ENCODE assay signal across 13 cellular contexts in genomic region chr18:48031641-48032040, GRCh38.
A peak's percentile ranks its signal among the peaks of the same experiment; 100 is the strongest.
DNase-seq lines count a peak whose midpoint lies in the region; ATAC-seq and TF ChIP-seq lines count a peak whose summit lies in the region.
"Had no signal": no experiment of that assay in that cellular context is flagged by ENCODE, and none has a peak within 500 bp of the region (broad histone marks: within the 10 kb centered on the region; RNA-seq: fewer than 3 reads in every experiment).

No MANE protein-coding gene starts in this region.

- 35% methylated on average over 3 of the region's 5 CpGs for WGBS in mammary epithelial cell (ENCODE audit: low coverage, missing lambda C conversion rate)
- 72 to 77% methylated on average over 5 of the region's 5 CpGs for WGBS in thyroid gland, 2 donors

- no peak overlapping the region for H3K9ac ChIP-seq in mammary epithelial cell (ENCODE audit: insufficient read depth, low read length)
- H3K9ac ChIP-seq: KMS-11 had no signal

- in situ Hi-C loops in mammary epithelial cell (cut with MboI; ENCODE audit: low sequenced_read_pairs in 2 of 2): loop anchor here (5.0 to 25.0 kb wide), 5 partner anchors 106 to 421 kb away; no protein-coding TSS in a partner anchor

- no peak for TF ChIP-seq POLR2A in breast epithelium (IDR thresholded peaks at IDR 0.05)
- no peak for TF ChIP-seq POLR2A in thyroid gland (IDR thresholded peaks at IDR 0.05)

- H3K79me2 ChIP-seq in mammary epithelial cell (ENCODE audit: insufficient read depth, low read length): no peaks in the 10 kb centered on the region

- H3K4me2 ChIP-seq in mammary epithelial cell (ENCODE audit: insufficient read depth, low read depth, low read length): no peak overlapping the region
- H3K4me2 ChIP-seq: KMS-11 had no signal

- ATAC-seq in lower lobe of right lung: no peak

- H4K20me1 ChIP-seq in mammary epithelial cell (ENCODE audit: insufficient read depth, low read length): no peaks in the 10 kb centered on the region

- no peaks in the 10 kb centered on the region for H3K27me3 Mint-ChIP-seq in chondrocyte (ENCODE audit: low read depth)
- H3K27me3 Mint-ChIP-seq: CD4-positive, CD25-positive, alpha-beta regulatory T cell had no signal

- H3K4me3 ChIP-seq in breast epithelium (no peak overlapping the region), mammary epithelial cell (replicated peaks in 1 of 3; ENCODE audit: insufficient read depth in 1 of 3, low read depth in 2 of 3, low read length in 3 of 3) (no peak overlapping the region), lower lobe of right lung (no peak overlapping the region), thyroid gland (replicated peaks in 1 of 3) (no peak overlapping the region), SJCRH30 (no peak overlapping the region)

- CTCF ChIA-PET in mammary epithelial cell (lab: Charles Lee; ENCODE audit: low non-redundant PET): interaction anchor here (0.6 kb wide), 1 partner anchor 9 kb away, joined by 3 read pairs; no protein-coding TSS in a partner anchor

- no peaks in the 10 kb centered on the region for H3K36me3 Mint-ChIP-seq in chondrocyte (ENCODE audit: low read depth)
- H3K36me3 Mint-ChIP-seq: CD4-positive, CD25-positive, alpha-beta regulatory T cell had no signal

- H3K27ac ChIP-seq in breast epithelium (peak overlapping the region; percentile 57 to 63), mammary epithelial cell (ENCODE audit: insufficient read depth, low read depth, low read length) (no peak overlapping the region), lower lobe of right lung (no peak overlapping the region), thyroid gland (peak overlapping the region in 2 of 3 donors; percentile 6 to 57), SJCRH30 (no peak overlapping the region)
- H3K27ac ChIP-seq: KMS-11 had no signal

- H3K4me1 Mint-ChIP-seq in chondrocyte (ENCODE audit: low read depth): peaks cover 16% of the 10 kb centered on the region
- H3K4me1 Mint-ChIP-seq: CD4-positive, CD25-positive, alpha-beta regulatory T cell had no signal

- dilution Hi-C loops in mammary epithelial cell (cut with HindIII; ENCODE audit: low sequenced_read_pairs): no loop called here

- H3K27ac Mint-ChIP-seq in chondrocyte (ENCODE audit: unreplicated experiment): no peak overlapping the region
- H3K27ac Mint-ChIP-seq: CD4-positive, CD25-positive, alpha-beta regulatory T cell; H9 had no signal

- no peaks in the 10 kb centered on the region for H3K27me3 ChIP-seq in breast epithelium
- no peaks in the 10 kb centered on the region for H3K27me3 ChIP-seq in mammary epithelial cell (ENCODE audit: insufficient read depth, low read length)
- H3K27me3 ChIP-seq in lower lobe of right lung (ENCODE audit: low read depth): no peaks in the 10 kb centered on the region
- H3K27me3 ChIP-seq in thyroid gland: no peaks in the 10 kb centered on the region
- no peaks in the 10 kb centered on the region for H3K27me3 ChIP-seq in SJCRH30

- H3K9me3 ChIP-seq in breast epithelium: no peaks in the 10 kb centered on the region
- H3K9me3 ChIP-seq in mammary epithelial cell (replicated peaks; ENCODE audit: insufficient read depth, low read length): no peaks in the 10 kb centered on the region
- no peaks in the 10 kb centered on the region for H3K9me3 ChIP-seq in lower lobe of right lung
- H3K9me3 ChIP-seq in thyroid gland: no peaks in the 10 kb centered on the region
- H3K9me3 ChIP-seq in SJCRH30 (replicated peaks): no peaks in the 10 kb centered on the region
- H3K9me3 ChIP-seq: Caco-2 had no signal

- DNase-seq in breast epithelium (ENCODE audit: low spot score in 2 of 2) (peak in 1 of 2 donors; percentile 33), mammary epithelial cell (no peak), chondrocyte (ENCODE audit: low spot score) (peak; percentile 50), lower lobe of right lung (peak; percentile 31), thyroid gland (no peak), SJCRH30 (no peak), posterior vena cava (ENCODE audit: low spot score) (no peak), HuH-7.5 (ENCODE audit: low spot score) (no peak)
- DNase-seq: CD4-positive, CD25-positive, alpha-beta regulatory T cell; SIG-M5 had no signal

- TF ChIP-seq CTCF in breast epithelium (IDR thresholded peaks at IDR 0.05) (no peak), mammary epithelial cell (conservative IDR thresholded peaks at IDR 0.05 in 1 of 2, IDR thresholded peaks at IDR 0.05 in 1 of 2; ENCODE audit: extremely low read depth in 1 of 2, insufficient read depth in 1 of 2, low read depth in 1 of 2, low read length in 2 of 2) (no peak), chondrocyte (IDR thresholded peaks at IDR 0.05) (no peak), lower lobe of right lung (IDR thresholded peaks at IDR 0.05) (no peak), thyroid gland (IDR thresholded peaks at IDR 0.05) (no peak)

- no peak overlapping the region for H3K4me3 Mint-ChIP-seq in chondrocyte (ENCODE audit: unreplicated experiment)
- H3K4me3 Mint-ChIP-seq: CD4-positive, CD25-positive, alpha-beta regulatory T cell; H9 had no signal

- no TSS peak for BruUV-seq in mammary epithelial cell (replicated peaks; lab: Mats Ljungman, UMichigan)

- no peak overlapping the region for H2AFZ ChIP-seq in mammary epithelial cell (ENCODE audit: low read depth, low read length)

- H3K4me1 ChIP-seq in breast epithelium (peaks cover 0 to 18% of the 10 kb centered on the region in 2 donors), mammary epithelial cell (ENCODE audit: insufficient read depth, low read length) (peaks cover 38% of the 10 kb centered on the region), lower lobe of right lung (peaks cover 21% of the 10 kb centered on the region), thyroid gland (peaks cover 39 to 63% of the 10 kb centered on the region in 2 donors), SJCRH30 (no peaks in the 10 kb centered on the region)
- H3K4me1 ChIP-seq: Caco-2 had no signal

- H3K9me3 Mint-ChIP-seq in chondrocyte (ENCODE audit: low read depth): no peaks in the 10 kb centered on the region
- H3K9me3 Mint-ChIP-seq: CD4-positive, CD25-positive, alpha-beta regulatory T cell; H9 had no signal

- H3K36me3 ChIP-seq in breast epithelium (no peaks in the 10 kb centered on the region), mammary epithelial cell (ENCODE audit: insufficient read depth, low read length) (no peaks in the 10 kb centered on the region), lower lobe of right lung (no peaks in the 10 kb centered on the region), thyroid gland (peaks cover 0 to 6% of the 10 kb centered on the region in 2 donors), SJCRH30 (no peaks in the 10 kb centered on the region)

- intact Hi-C loops in breast epithelium (cut with DNase I; ENCODE audit: low total_unique reads): loop anchor here (10.0 kb wide), 1 partner anchor 303 kb away; no protein-coding TSS in a partner anchor
- intact Hi-C loops in mammary epithelial cell (cut with micrococcal nuclease): loop anchor here (1.0 to 10.0 kb wide), 6 partner anchors 73 to 415 kb away; no protein-coding TSS in a partner anchor
- intact Hi-C loops in lower lobe of right lung (cut with DNase I): no loop called here
- intact Hi-C loops in thyroid gland (cut with DNase I): loop anchor here (10.0 kb wide), 2 partner anchors 193 to 303 kb away; no protein-coding TSS in a partner anchor
- intact Hi-C loops in posterior vena cava (cut with DNase I): loop anchor here (2.0 to 10.0 kb wide), 4 partner anchors 103 to 416 kb away; no protein-coding TSS in a partner anchor

Comparison
In these comparisons a context has a peak if more than half of its experiments do, and no peak if none do; other contexts are left out.
1. H3K27ac ChIP-seq: peak in breast epithelium (2 of 2) and thyroid gland (2 of 3); none in mammary epithelial cell (single experiment), lower lobe of right lung (single experiment) and SJCRH30 (single experiment).
2. DNase-seq: peak in chondrocyte (single experiment) and lower lobe of right lung (single experiment); none in mammary epithelial cell (single experiment), thyroid gland (0 of 2), SJCRH30 (0 of 2), posterior vena cava (single experiment) and HuH-7.5 (single experiment).